In genomic region chr3:69452295-69452694, GRCh38 we compare ENCODE assay signal across 18 cellular contexts.
DNase-seq lines count a peak whose midpoint lies in the region; ATAC-seq and TF ChIP-seq lines count a peak whose summit lies in the region.
"Had no signal": no experiment of that assay in that cellular context is flagged by ENCODE, and none has a peak within 500 bp of the region (broad histone marks: within the 10 kb centered on the region; RNA-seq: fewer than 3 reads in every experiment).

No MANE protein-coding gene starts in this region.

- H3K27me3 ChIP-seq in BE2C (no peaks in the 10 kb centered on the region), body of pancreas (no peaks in the 10 kb centered on the region)

- WGBS in body of pancreas, 2 donors, result 6 to 19% methylated on average over 2 of the region's 2 CpGs

- H3K4me3 ChIP-seq in BE2C (ENCODE audit: low read depth, low read length) (peak overlapping the region; percentile 15; the same call in 1 of the 2 replicates), body of pancreas (no peak overlapping the region)
- H3K4me3 ChIP-seq: A549, GM23338 had no signal

- H3K36me3 ChIP-seq in BE2C, result no peaks in the 10 kb centered on the region
- H3K36me3 ChIP-seq in body of pancreas (replicated peaks in 1 of 2; ENCODE audit: insufficient read depth in 1 of 2, low read depth in 2 of 2), result no peaks in the 10 kb centered on the region

- intact Hi-C loops in body of pancreas (cut with DNase I), result no loop called here

- H3K27me3 Mint-ChIP-seq in nephron (ENCODE audit: low read depth), result peaks cover 6% of the 10 kb centered on the region

- H3K4me3 Mint-ChIP-seq in nephron, result no peak overlapping the region
- H3K4me3 Mint-ChIP-seq: CD4-positive, alpha-beta memory T cell; GM23338; H9 had no signal

- TF ChIP-seq POLR2A in body of pancreas (IDR thresholded peaks at IDR 0.05), result no peak

- no peaks in the 10 kb centered on the region for H3K9me3 Mint-ChIP-seq in nephron
- H3K9me3 Mint-ChIP-seq: GM23338, H9 had no signal

- H3K4me1 ChIP-seq in BE2C (peaks cover 24% of the 10 kb centered on the region), body of pancreas (peaks cover 10% of the 10 kb centered on the region)
- H3K4me1 ChIP-seq: A549 had no signal

- H3K36me3 Mint-ChIP-seq in nephron (ENCODE audit: low read depth), result no peaks in the 10 kb centered on the region
- H3K36me3 Mint-ChIP-seq: CD4-positive, alpha-beta memory T cell had no signal

- DNase-seq in BE2C (no peak), body of pancreas (no peak), foreskin melanocyte (no peak)
- no peak for DNase-seq in activated CD4-positive, alpha-beta T cell treated with anti-CD3 and anti-CD28 coated beads for 4 hours
- DNase-seq: 8988T; ACHN; AML-193; C1 segment of cervical spinal cord; Calu3; CD4-positive, alpha-beta memory T cell; COR-L47; DMS79 treated with DMSO at 0.1 percent for 48 hours; GF-D8; H9 had no signal

- peak overlapping the region in 1 of 4 donors; percentile 6 for H3K27ac ChIP-seq in body of pancreas
- H3K27ac ChIP-seq: A549 had no signal

- peak overlapping the region; percentile 52 to 67 (median 56) for H3K27ac Mint-ChIP-seq in nephron
- H3K27ac Mint-ChIP-seq: CD4-positive, alpha-beta memory T cell; GM23338; H9 had no signal

- H3K9me3 ChIP-seq in BE2C (no peaks in the 10 kb centered on the region), body of pancreas (no peaks in the 10 kb centered on the region)
- H3K9me3 ChIP-seq: A549 had no signal

- TF ChIP-seq CTCF in BE2C (IDR thresholded peaks at IDR 0.05; ENCODE audit: low read depth, low read length) (no peak), body of pancreas (IDR thresholded peaks at IDR 0.05) (no peak), nephron (IDR thresholded peaks at IDR 0.05; ENCODE audit: unreplicated experiment in 3 of 3) (no peak)

- peak; percentile 45 for ATAC-seq in body of pancreas
- no peak for ATAC-seq in activated CD4-positive, CD25-positive, alpha-beta regulatory T cell treated with anti-CD3 and anti-CD28 coated beads, Interleukin-2, amount 50 U/mL, for 24 hours
- ATAC-seq: GM23338 had no signal

- H3K4me1 Mint-ChIP-seq in nephron, result peaks cover 31% of the 10 kb centered on the region
- H3K4me1 Mint-ChIP-seq: CD4-positive, alpha-beta memory T cell; GM23338; H9 had no signal
